ENCODE assay signal across 11 cellular contexts in genomic region chr11:9569588-9570164, GRCh38. TPM values are rescaled to one million over a fixed set of nuclear protein-coding genes. Genes with fewer than 3 reads are reported as not detected.
DNase-seq lines count a peak whose midpoint lies in the region; FAIRE-seq and TF ChIP-seq lines count a peak whose summit lies in the region.
"Had no signal": no experiment of that assay in that cellular context is flagged by ENCODE, and none has a peak within 500 bp of the region (broad histone marks: within the 10 kb centered on the region; RNA-seq: fewer than 3 reads in every experiment).

No MANE protein-coding gene starts in this region.

- H3K27me3 ChIP-seq in HUES48 (ENCODE audit: control insufficient read depth, insufficient read depth, low read length) (no peaks in the 10 kb centered on the region), astrocyte (ENCODE audit: insufficient read depth, low read length) (no peaks in the 10 kb centered on the region), liver (ENCODE audit: control insufficient read depth in 4 of 4, insufficient read depth in 4 of 4, low read length in 3 of 4) (no peaks in the 10 kb centered on the region), subcutaneous abdominal adipose tissue (ENCODE audit: control insufficient read depth in 5 of 5, insufficient read depth in 4 of 5, low read length in 5 of 5) (no peaks in the 10 kb centered on the region)

- FAIRE-seq in astrocyte (lab: Jason Lieb, UNC), result no peak

- no peaks in the 10 kb centered on the region for H3K36me3 Mint-ChIP-seq in astrocyte (ENCODE audit: low read depth, unreplicated experiment)

- peak overlapping the region; percentile 10 for H3K4me3 Mint-ChIP-seq in astrocyte (ENCODE audit: unreplicated experiment)

- no peak overlapping the region for H3K4me3 ChIP-seq in HUES48 (ENCODE audit: low read depth, low read length)
- no peak overlapping the region for H3K4me3 ChIP-seq in astrocyte (ENCODE audit: insufficient read depth, low read depth, low read length)
- H3K4me3 ChIP-seq in liver (ENCODE audit: low read depth in 1 of 3, low read length in 3 of 3), result no peak overlapping the region
- H3K4me3 ChIP-seq in subcutaneous abdominal adipose tissue (ENCODE audit: low read depth in 1 of 5, low read length in 5 of 5), result no peak overlapping the region

- no peaks in the 10 kb centered on the region for H3K9me3 ChIP-seq in HUES48 (ENCODE audit: control insufficient read depth, insufficient read depth, low read length)
- H3K9me3 ChIP-seq in astrocyte (ENCODE audit: insufficient read depth, low read depth, low read length), result no peaks in the 10 kb centered on the region
- no peaks in the 10 kb centered on the region for H3K9me3 ChIP-seq in liver (ENCODE audit: control insufficient read depth in 4 of 4, low read length in 3 of 4)
- no peaks in the 10 kb centered on the region for H3K9me3 ChIP-seq in subcutaneous abdominal adipose tissue (ENCODE audit: control insufficient read depth in 5 of 5, low read length in 5 of 5)

- H3K27ac ChIP-seq in HUES48 (ENCODE audit: low read depth, low read length) (peak overlapping the region; percentile 94), astrocyte (ENCODE audit: low read depth, low read length) (peak overlapping the region; percentile 99), liver (ENCODE audit: low read depth in 1 of 2, low read length in 2 of 2) (peak overlapping the region; percentile 91 to 94), subcutaneous abdominal adipose tissue (ENCODE audit: low read depth, low read length) (peak overlapping the region; percentile 75)

- H3K9me3 Mint-ChIP-seq in astrocyte (ENCODE audit: unreplicated experiment), result no peaks in the 10 kb centered on the region
- H3K9me3 Mint-ChIP-seq: activated T-helper 2 cell treated with anti-CD3 and anti-CD28 coated beads, Interferon-gamma antibody, Interleukin-2, Interleukin-4, amounts not matched to agents 10 μg/mL and 5 μg/mL and 100 μg/mL, durations not matched to agents 14 hours and 24 hours and 36 hours had no signal

- peaks cover 39% of the 10 kb centered on the region for H3K4me1 Mint-ChIP-seq in astrocyte (ENCODE audit: low read depth, unreplicated experiment)

- H2AFZ ChIP-seq in astrocyte (ENCODE audit: low read depth, low read length), result no peak overlapping the region

- H3K4me2 ChIP-seq in astrocyte (ENCODE audit: low read length), result peak overlapping the region; percentile 74

- H4K20me1 ChIP-seq in astrocyte (ENCODE audit: insufficient read depth, low read length), result peaks cover under 1% of the 10 kb centered on the region

- peaks cover 16% of the 10 kb centered on the region for H3K79me2 ChIP-seq in astrocyte (ENCODE audit: insufficient read depth, low read length)

- no peak overlapping the region for H3K9ac ChIP-seq in HUES48 (ENCODE audit: low read depth, low read length)
- H3K9ac ChIP-seq in astrocyte (ENCODE audit: low read length), result peak overlapping the region; percentile 89
- peak overlapping the region in 1 of 2 donors; percentile 64 for H3K9ac ChIP-seq in liver (ENCODE audit: low read depth in 1 of 2, low read length in 2 of 2)
- H3K9ac ChIP-seq in subcutaneous abdominal adipose tissue (ENCODE audit: low read length in 5 of 5), result no peak overlapping the region

- TF ChIP-seq CTCF in astrocyte (IDR thresholded peaks at IDR 0.05; ENCODE audit: insufficient read depth, low read depth, low read length) (no peak), liver (IDR thresholded peaks at IDR 0.05; ENCODE audit: low read depth, low read length, missing input control) (no peak)

- TF ChIP-seq RAD21 in liver (IDR thresholded peaks at IDR 0.05), result no peak

- H3K27me3 Mint-ChIP-seq in astrocyte (ENCODE audit: low read depth, unreplicated experiment), result no peaks in the 10 kb centered on the region

- WGBS in liver, result 72% methylated on average over 5 of the region's 5 CpGs

- peak overlapping the region; percentile 100 for H3K27ac Mint-ChIP-seq in astrocyte (ENCODE audit: unreplicated experiment)

- H3K36me3 ChIP-seq in HUES48 (ENCODE audit: control insufficient read depth, insufficient read depth, low read length), result peaks cover under 1% of the 10 kb centered on the region; the same call in 1 of the 2 replicates
- H3K36me3 ChIP-seq in astrocyte (ENCODE audit: insufficient read depth, low read length), result no peaks in the 10 kb centered on the region
- no peaks in the 10 kb centered on the region for H3K36me3 ChIP-seq in liver (ENCODE audit: control insufficient read depth in 4 of 4, insufficient read depth in 3 of 4, low read depth in 1 of 4, low read length in 3 of 4)
- no peaks in the 10 kb centered on the region for H3K36me3 ChIP-seq in subcutaneous abdominal adipose tissue (ENCODE audit: control insufficient read depth in 5 of 5, insufficient read depth in 5 of 5, low read length in 5 of 5)

- H3K4me1 ChIP-seq in HUES48 (ENCODE audit: control insufficient read depth, insufficient read depth, low read length), result peaks cover 57% of the 10 kb centered on the region
- H3K4me1 ChIP-seq in astrocyte (ENCODE audit: insufficient read depth, low read length), result peaks cover 47% of the 10 kb centered on the region
- peaks cover 3 to 45% (median 14%) of the 10 kb centered on the region in 4 donors for H3K4me1 ChIP-seq in liver (ENCODE audit: control insufficient read depth in 4 of 4, insufficient read depth in 4 of 4, low read length in 3 of 4)
- peaks cover 0 to 31% (median 28%) of the 10 kb centered on the region in 5 donors for H3K4me1 ChIP-seq in subcutaneous abdominal adipose tissue (ENCODE audit: control insufficient read depth in 5 of 5, insufficient read depth in 5 of 5, low read length in 5 of 5)

- DNase-seq in astrocyte (ENCODE audit: low read depth) (no peak), ureter (ENCODE audit: low spot score) (no peak), NCI-H226 (no peak), GM19240 (ENCODE audit: insufficient read length, low spot score) (no peak)
- DNase-seq in activated effector memory CD4-positive, alpha-beta T cell treated with anti-CD3 and anti-CD28 coated beads, Interleukin-2, amount 50 U/mL, for 16 hours, result no peak
- DNase-seq: KG1, SIG-M5 had no signal

TF ChIP-seq in liver, 16 proteins besides CTCF, POLR2A, EP300 and RAD21 (continues in another document):
- no peak for TF ChIP-seq FOXA1 (IDR thresholded peaks at IDR 0.05)
- TF ChIP-seq EGR1 (IDR thresholded peaks at IDR 0.05; ENCODE audit: low read depth in 2 of 2), result no peak
- TF ChIP-seq ATF3 (IDR thresholded peaks at IDR 0.05), result no peak
- no peak for TF ChIP-seq TAF1 (conservative IDR thresholded peaks at IDR 0.05)
- no peak for TF ChIP-seq YY1 (IDR thresholded peaks at IDR 0.05)
- TF ChIP-seq RXRA (IDR thresholded peaks at IDR 0.05), result no peak
- TF ChIP-seq SP1 (IDR thresholded peaks at IDR 0.05), result no peak
- no peak for TF ChIP-seq JUND (IDR thresholded peaks at IDR 0.05)
- TF ChIP-seq NR2F2 (IDR thresholded peaks at IDR 0.05), result no peak
- TF ChIP-seq HNF4G (IDR thresholded peaks at IDR 0.05), result no peak
- TF ChIP-seq ZBTB33 (IDR thresholded peaks at IDR 0.05), result no peak
- no peak for TF ChIP-seq MAX (IDR thresholded peaks at IDR 0.05)
- TF ChIP-seq FOXA2 (IDR thresholded peaks at IDR 0.05), result no peak
- TF ChIP-seq GABPA (IDR thresholded peaks at IDR 0.05 in 1 of 2, conservative IDR thresholded peaks at IDR 0.05 in 1 of 2), result no peak

RNA-seq across cellular contexts. Expression of gene WEE1, which starts 3.8 kb away (rescaled TPM):
- 29.3 and 50.7 TPM in 2 replicates for total RNA-seq in astrocyte
- total RNA-seq in liver, result 10 to 100 TPM in 1 of 2 donors, 1 to 10 TPM in 1; 8.9 to 39.6 TPM
- polyA plus RNA-seq in liver, result 1 to 10 TPM; 3.5 to 5.3 TPM
- 65.3 TPM for total RNA-seq in ureter
